In the genomic region with DNA sequence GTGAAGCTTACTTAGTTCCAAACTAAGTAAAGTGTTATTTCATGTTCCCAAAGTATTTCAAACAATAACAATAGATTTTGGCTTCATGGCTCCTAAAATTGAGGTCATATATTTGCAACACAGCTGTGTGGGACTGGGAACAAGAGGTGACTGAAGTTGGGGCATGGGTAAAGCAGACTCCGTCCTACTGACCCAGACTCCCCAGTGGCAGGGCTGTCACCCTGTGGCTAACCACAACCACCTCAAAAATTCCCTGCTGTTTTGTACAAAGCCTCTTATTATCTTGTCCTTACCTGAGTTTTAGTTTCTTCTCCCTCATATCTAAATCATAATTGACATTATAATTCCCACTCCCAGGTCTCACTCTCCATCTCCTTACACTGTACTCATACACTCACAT, we compare ENCODE assay signal across 15 cellular contexts.
"Had no signal": no experiment of that assay in that cellular context is flagged by ENCODE, and none has a peak within 500 bp of the region (broad histone marks: within the 10 kb centered on the region; RNA-seq: fewer than 3 reads in every experiment).

No MANE protein-coding gene starts in this region.

- DNase-seq: activated B cell treated with CpG ODN at 0.5 μM for 24 hours; activated CD4-positive, alpha-beta memory T cell treated with anti-CD3 and anti-CD28 coated beads for 36 hours; activated CD4-positive, alpha-beta T cell treated with anti-CD3 and anti-CD28 coated beads for 4 hours; activated CD8-positive, alpha-beta memory T cell treated with anti-CD3 and anti-CD28 coated beads, Interleukin-2, amount 10 ng/mL, durations not matched to agents 7 days and 5 days; activated naive CD4-positive, alpha-beta T cell; activated naive CD8-positive, alpha-beta T cell treated with anti-CD3 and anti-CD28 coated beads for 36 hours; amygdala; dermis blood vessel endothelial cell; effector memory CD8-positive, alpha-beta T cell; esophagus squamous epithelium; immature natural killer cell; left ventricle myocardium superior; stimulated activated CD4-positive, alpha-beta T cell treated with anti-CD3 and anti-CD28 coated beads, Interleukin-2, amount 100 ng/mL, for 24 hours; stimulated activated naive CD4-positive, alpha-beta T cell treated with Interleukin-2 at 50 U/mL for 16 hours had no signal

- ATAC-seq: activated CD8-positive, alpha-beta memory T cell treated with anti-CD3 and anti-CD28 coated beads, Interleukin-2, amount 10 ng/mL, durations not matched to agents 7 days and 5 days; activated T-helper 17 cell treated with anti-CD3 and anti-CD28 coated beads, Interleukin-2, amount 50 U/mL, for 72 hours; effector memory CD8-positive, alpha-beta T cell; left ventricle myocardium superior had no signal
